Comparison of ENCODE assay signal across 7 cellular contexts in the genomic region with DNA sequence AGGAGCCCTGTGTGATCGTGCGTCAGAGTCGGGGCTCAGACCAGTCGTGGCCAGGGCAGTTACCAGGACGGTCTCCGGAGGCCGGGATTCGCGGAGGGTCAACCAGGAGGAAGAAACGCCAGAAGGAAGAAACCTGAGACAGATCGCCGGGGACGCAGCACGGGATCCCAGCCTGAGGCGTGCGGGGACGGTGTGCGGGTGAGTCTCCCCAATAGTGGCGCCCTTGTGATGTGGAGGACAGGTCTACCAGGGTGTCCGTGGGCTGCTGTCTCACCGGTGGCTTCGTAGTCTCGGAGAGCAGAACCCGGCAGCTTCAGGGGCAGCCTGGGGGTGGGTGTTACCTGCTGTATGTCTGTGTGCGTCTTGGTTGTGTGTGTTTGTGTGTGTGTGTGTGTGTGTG.
DNase-seq lines count a peak whose midpoint lies in the region; ATAC-seq and TF ChIP-seq lines count a peak whose summit lies in the region.
"Not testable (repeated sequence)": the region's sequence is repeated elsewhere in the genome, so short reads cannot be mapped to it uniquely, and the experiment has no call there.

No MANE protein-coding gene starts in this region.

- not testable (repeated sequence) for H3K9me3 Mint-ChIP-seq in GM23338; endothelial cell (ENCODE audit: unreplicated experiment); naive B cell

- 96% methylated on average over 17 of the region's 25 CpGs for WGBS in hepatocyte (ENCODE audit: low lambda C conversion rate, missing lambda C conversion rate)
- 80% methylated on average over 1 of the region's 25 CpGs for WGBS in right lobe of liver (ENCODE audit: insufficient coverage, low coverage, low lambda C conversion rate, missing lambda C conversion rate)

- peak; percentile 9 for DNase-seq in GM23338 (ENCODE audit: low spot score)
- DNase-seq in activated effector memory CD4-positive, alpha-beta T cell treated with anti-CD3 and anti-CD28 coated beads, Interleukin-2, amount 50 U/mL, for 16 hours: peak; percentile 64
- DNase-seq in endothelial cell (ENCODE audit: low spot score): peak; percentile 29
- DNase-seq in hepatocyte (ENCODE audit: low spot score): peak; percentile 41
- DNase-seq in right lobe of liver: peak in 2 of 3 donors; percentile 57 to 74
- DNase-seq in naive B cell: peak; percentile 16
- peak; percentile 22 to 86 for DNase-seq in tibial artery

- H3K9me2 ChIP-seq in GM23338 (ENCODE audit: insufficient read depth); hepatocyte (replicated peaks; ENCODE audit: insufficient read depth): not testable (repeated sequence)

- not testable (repeated sequence) for H2AFZ ChIP-seq in GM23338, hepatocyte

- not testable (repeated sequence) for TF ChIP-seq CTCF in GM23338 (conservative IDR thresholded peaks at IDR 0.05; ENCODE audit: low read depth in 2 of 2); endothelial cell (IDR thresholded peaks at IDR 0.05; ENCODE audit: unreplicated experiment); hepatocyte (IDR thresholded peaks at IDR 0.05; ENCODE audit: poor library complexity); right lobe of liver (IDR thresholded peaks at IDR 0.05); tibial artery (IDR thresholded peaks at IDR 0.05)

- H3K27me3 ChIP-seq in GM23338 (ENCODE audit: insufficient read depth); hepatocyte; right lobe of liver; tibial artery: not testable (repeated sequence)

- not testable (repeated sequence) for ATAC-seq in GM23338; right lobe of liver; naive B cell (ENCODE audit: low read depth in 2 of 2)

- H3K27me3 Mint-ChIP-seq in GM23338 (ENCODE audit: insufficient read depth, low read depth, poor library complexity); endothelial cell (ENCODE audit: unreplicated experiment); naive B cell: not testable (repeated sequence)

- H3K4me3 Mint-ChIP-seq in GM23338; endothelial cell (ENCODE audit: unreplicated experiment); naive B cell: not testable (repeated sequence)

- H3K4me3 ChIP-seq in GM23338, hepatocyte, right lobe of liver, tibial artery: not testable (repeated sequence)

- TF ChIP-seq POLR2A in right lobe of liver (IDR thresholded peaks at IDR 0.05): not testable (repeated sequence)

- not testable (repeated sequence) for H3K27ac ChIP-seq in GM23338 (ENCODE audit: low read depth); hepatocyte; right lobe of liver; tibial artery

- not testable (repeated sequence) for H4K20me1 ChIP-seq in GM23338 (replicated peaks; ENCODE audit: insufficient read depth); hepatocyte (ENCODE audit: insufficient read depth, poor library complexity, severe bottlenecking)

- H3K9me3 ChIP-seq in hepatocyte (ENCODE audit: low read depth); right lobe of liver; tibial artery: not testable (repeated sequence)

- H3K4me2 ChIP-seq in GM23338, hepatocyte: not testable (repeated sequence)

- H3K4me1 Mint-ChIP-seq in GM23338; endothelial cell (ENCODE audit: unreplicated experiment); naive B cell: not testable (repeated sequence)

- H3K27ac Mint-ChIP-seq in GM23338; endothelial cell (ENCODE audit: unreplicated experiment); naive B cell: not testable (repeated sequence)

- H3F3A ChIP-seq in GM23338 (replicated peaks; ENCODE audit: low read depth): not testable (repeated sequence)

- not testable (repeated sequence) for H3K79me2 ChIP-seq in GM23338 (replicated peaks; ENCODE audit: insufficient read depth); hepatocyte

- not testable (repeated sequence) for H3K36me3 ChIP-seq in GM23338 (ENCODE audit: insufficient read depth); hepatocyte (replicated peaks; ENCODE audit: insufficient read depth, low read depth); right lobe of liver; tibial artery

- not testable (repeated sequence) for H3K4me1 ChIP-seq in GM23338 (ENCODE audit: insufficient read depth); hepatocyte (ENCODE audit: insufficient read depth); right lobe of liver; tibial artery

- intact Hi-C loops in right lobe of liver (cut with DNase I); tibial artery (cut with DNase I; ENCODE audit: low total_unique reads): not testable (repeated sequence)

- H3K36me3 Mint-ChIP-seq in GM23338 (ENCODE audit: low read depth); endothelial cell (ENCODE audit: low read depth, unreplicated experiment); naive B cell: not testable (repeated sequence)

Comparison
In these comparisons a context has a peak if more than half of its experiments do, and no peak if none do; other contexts are left out.
1. DNase-seq: peak in every context shown above with its lines; median percentile 66 in right lobe of liver; 64 in activated effector memory CD4-positive, alpha-beta T cell treated with anti-CD3 and anti-CD28 coated beads, Interleukin-2, amount 50 U/mL, for 16 hours; 54 in tibial artery; 41 in hepatocyte; 29 in endothelial cell; 16 in naive B cell; 9 in GM23338.